In the genomic region with DNA sequence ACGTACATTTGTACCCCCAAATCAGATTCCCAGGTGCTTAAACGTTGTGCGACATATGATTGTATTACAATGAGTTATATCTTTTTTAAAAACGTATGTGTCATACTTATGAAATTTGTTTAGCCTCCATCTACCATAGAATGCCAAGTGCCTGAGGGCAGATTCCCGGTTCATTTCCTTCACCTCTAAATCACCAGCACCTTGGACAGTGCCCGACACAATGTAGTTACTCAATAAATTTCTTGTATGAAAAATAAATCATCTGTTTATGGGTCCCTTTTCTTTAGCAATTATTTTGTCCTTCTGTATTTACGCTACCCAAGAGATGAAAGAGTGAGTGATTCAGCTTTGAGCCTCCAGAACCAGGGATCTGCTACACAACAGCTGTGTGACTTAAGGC, we compare ENCODE assay signal across 2 cellular contexts.
TF ChIP-seq lines count a peak whose summit lies in the region.

No MANE protein-coding gene starts in this region.

TF ChIP-seq in A549, 52 proteins besides CTCF, POLR2A, EP300 and RAD21 (continued from another document):
- TF ChIP-seq, protein P1, sequence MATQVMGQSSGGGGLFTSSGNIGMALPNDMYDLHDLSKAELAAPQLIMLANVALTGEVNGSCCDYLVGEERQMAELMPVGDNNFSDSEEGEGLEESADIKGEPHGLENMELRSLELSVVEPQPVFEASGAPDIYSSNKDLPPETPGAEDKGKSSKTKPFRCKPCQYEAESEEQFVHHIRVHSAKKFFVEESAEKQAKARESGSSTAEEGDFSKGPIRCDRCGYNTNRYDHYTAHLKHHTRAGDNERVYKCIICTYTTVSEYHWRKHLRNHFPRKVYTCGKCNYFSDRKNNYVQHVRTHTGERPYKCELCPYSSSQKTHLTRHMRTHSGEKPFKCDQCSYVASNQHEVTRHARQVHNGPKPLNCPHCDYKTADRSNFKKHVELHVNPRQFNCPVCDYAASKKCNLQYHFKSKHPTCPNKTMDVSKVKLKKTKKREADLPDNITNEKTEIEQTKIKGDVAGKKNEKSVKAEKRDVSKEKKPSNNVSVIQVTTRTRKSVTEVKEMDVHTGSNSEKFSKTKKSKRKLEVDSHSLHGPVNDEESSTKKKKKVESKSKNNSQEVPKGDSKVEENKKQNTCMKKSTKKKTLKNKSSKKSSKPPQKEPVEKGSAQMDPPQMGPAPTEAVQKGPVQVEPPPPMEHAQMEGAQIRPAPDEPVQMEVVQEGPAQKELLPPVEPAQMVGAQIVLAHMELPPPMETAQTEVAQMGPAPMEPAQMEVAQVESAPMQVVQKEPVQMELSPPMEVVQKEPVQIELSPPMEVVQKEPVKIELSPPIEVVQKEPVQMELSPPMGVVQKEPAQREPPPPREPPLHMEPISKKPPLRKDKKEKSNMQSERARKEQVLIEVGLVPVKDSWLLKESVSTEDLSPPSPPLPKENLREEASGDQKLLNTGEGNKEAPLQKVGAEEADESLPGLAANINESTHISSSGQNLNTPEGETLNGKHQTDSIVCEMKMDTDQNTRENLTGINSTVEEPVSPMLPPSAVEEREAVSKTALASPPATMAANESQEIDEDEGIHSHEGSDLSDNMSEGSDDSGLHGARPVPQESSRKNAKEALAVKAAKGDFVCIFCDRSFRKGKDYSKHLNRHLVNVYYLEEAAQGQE (IDR thresholded peaks at IDR 0.05) = peak; percentile 80

TF ChIP-seq in GM23338, 12 proteins besides CTCF, POLR2A, EP300 and RAD21:
- TF ChIP-seq, protein P1 (IDR thresholded peaks at IDR 0.05; ENCODE audit: unreplicated experiment) = peak; percentile 79
- TF ChIP-seq, protein P2, sequence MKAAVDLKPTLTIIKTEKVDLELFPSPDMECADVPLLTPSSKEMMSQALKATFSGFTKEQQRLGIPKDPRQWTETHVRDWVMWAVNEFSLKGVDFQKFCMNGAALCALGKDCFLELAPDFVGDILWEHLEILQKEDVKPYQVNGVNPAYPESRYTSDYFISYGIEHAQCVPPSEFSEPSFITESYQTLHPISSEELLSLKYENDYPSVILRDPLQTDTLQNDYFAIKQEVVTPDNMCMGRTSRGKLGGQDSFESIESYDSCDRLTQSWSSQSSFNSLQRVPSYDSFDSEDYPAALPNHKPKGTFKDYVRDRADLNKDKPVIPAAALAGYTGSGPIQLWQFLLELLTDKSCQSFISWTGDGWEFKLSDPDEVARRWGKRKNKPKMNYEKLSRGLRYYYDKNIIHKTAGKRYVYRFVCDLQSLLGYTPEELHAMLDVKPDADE (IDR thresholded peaks at IDR 0.05) = no peak
- TF ChIP-seq ZNF114 (CRISPR knock-in tag; IDR thresholded peaks at IDR 0.05) = no peak
- TF ChIP-seq JUNB (IDR thresholded peaks at IDR 0.05; ENCODE audit: unreplicated experiment) = no peak
- TF ChIP-seq ZNF331 (CRISPR knock-in tag; IDR thresholded peaks at IDR 0.05; ENCODE audit: low read depth) = no peak
